In genomic region chr3:14513566-14514322, GRCh38 we compare ENCODE assay signal across 20 cellular contexts.
"Had no signal": no experiment of that assay in that cellular context is flagged by ENCODE, and none has a peak within 500 bp of the region (broad histone marks: within the 10 kb centered on the region; RNA-seq: fewer than 3 reads in every experiment).

No MANE protein-coding gene starts in this region.

- H3K36me3 ChIP-seq: brain microvascular endothelial cell, gastroesophageal sphincter, right lobe of liver, SJSA1, upper lobe of left lung had no signal

- H3K4me1 Mint-ChIP-seq: nephron had no signal

- H3K9me3 Mint-ChIP-seq: dendritic cell treated with granulocyte-macrophage colony-stimulating factor and Interleukin-4, amounts not matched to agents 40 ng/mL and 50 ng/mL, for 4 days; nephron; stimulated activated naive CD8-positive, alpha-beta T cell treated with anti-CD3 and anti-CD28 coated beads, Interleukin-15, amount 100 ng/mL, for 72 hours had no signal

- H3K27ac Mint-ChIP-seq: dendritic cell treated with granulocyte-macrophage colony-stimulating factor and Interleukin-4, amounts not matched to agents 40 ng/mL and 50 ng/mL, for 4 days; nephron; stimulated activated naive CD8-positive, alpha-beta T cell treated with anti-CD3 and anti-CD28 coated beads, Interleukin-15, amount 100 ng/mL, for 72 hours had no signal

- H3K27ac ChIP-seq: brain microvascular endothelial cell, gastroesophageal sphincter, left ventricle myocardium inferior, psoas muscle, right lobe of liver, SJSA1, testis, upper lobe of left lung had no signal

- DNase-seq: activated T-cell treated with anti-CD3 and anti-CD28 coated beads, Interleukin-2, amount 50 U/mL, for 48 hours; anterior cingulate cortex; brain microvascular endothelial cell; effector memory CD4-positive, alpha-beta T cell; hypothalamus; kidney; left ventricle myocardium inferior; mesenchymal stem cell; occipital lobe; stimulated activated CD4-positive, alpha-beta T cell treated with anti-CD3 and anti-CD28 coated beads, Interleukin-1b, Interleukin-23, amount 100 ng/mL, for 48 hours; stimulated activated naive CD8-positive, alpha-beta T cell treated with anti-CD3 and anti-CD28 coated beads, Interleukin-15, amount 100 ng/mL, for 72 hours; T-helper 2 cell; testis; upper lobe of left lung had no signal

- ATAC-seq: gastroesophageal sphincter; psoas muscle; right lobe of liver; stimulated activated naive CD8-positive, alpha-beta T cell treated with anti-CD3 and anti-CD28 coated beads, Interleukin-15, amount 100 ng/mL, for 72 hours had no signal

- H3K9me3 ChIP-seq: gastroesophageal sphincter, left ventricle myocardium inferior, psoas muscle, right lobe of liver, SJSA1, testis, upper lobe of left lung had no signal

- H3K4me3 ChIP-seq: gastroesophageal sphincter, left ventricle myocardium inferior, psoas muscle, right lobe of liver, SJSA1, testis, upper lobe of left lung had no signal

- H3K4me3 Mint-ChIP-seq: dendritic cell treated with granulocyte-macrophage colony-stimulating factor and Interleukin-4, amounts not matched to agents 40 ng/mL and 50 ng/mL, for 4 days; nephron; stimulated activated naive CD8-positive, alpha-beta T cell treated with anti-CD3 and anti-CD28 coated beads, Interleukin-15, amount 100 ng/mL, for 72 hours had no signal

- H3K4me1 ChIP-seq: right lobe of liver had no signal

- H3K27me3 ChIP-seq: brain microvascular endothelial cell, gastroesophageal sphincter, right lobe of liver, SJSA1, testis, upper lobe of left lung had no signal

- H3K27me3 Mint-ChIP-seq: stimulated activated naive CD8-positive, alpha-beta T cell treated with anti-CD3 and anti-CD28 coated beads, Interleukin-15, amount 100 ng/mL, for 72 hours had no signal
